In the genomic region with DNA sequence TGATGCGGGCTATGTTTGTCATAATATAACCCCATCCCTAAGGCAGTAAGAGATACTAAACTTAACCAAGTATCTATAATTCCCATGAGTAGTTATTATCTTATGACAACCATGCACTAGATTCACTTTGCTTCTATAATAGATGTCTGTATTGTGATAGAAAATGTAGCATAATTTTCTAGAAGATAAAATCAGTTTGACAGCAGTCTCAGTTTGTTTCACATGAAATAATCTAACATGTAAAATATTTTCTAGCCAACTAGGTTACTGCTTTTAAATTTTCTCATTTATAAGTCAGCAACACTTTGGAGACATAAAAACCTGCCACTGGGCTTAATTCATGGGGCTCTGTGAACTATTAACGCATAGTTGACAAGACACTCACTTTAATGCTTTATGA, we compare ENCODE assay signal across 24 cellular contexts.
DNase-seq lines count a peak whose midpoint lies in the region; ATAC-seq, FAIRE-seq and TF ChIP-seq lines count a peak whose summit lies in the region.
"Had no signal": no experiment of that assay in that cellular context is flagged by ENCODE, and none has a peak within 500 bp of the region (broad histone marks: within the 10 kb centered on the region; RNA-seq: fewer than 3 reads in every experiment).

No MANE protein-coding gene starts in this region.

- H3K4me1 ChIP-seq in SK-N-SH (ENCODE audit: control insufficient read depth in 1 of 2, insufficient read depth in 2 of 2, low read depth in 1 of 2, low read length in 1 of 2) (peaks cover 0 to 4% of the 10 kb centered on the region in 2 experiments; a peak in 2 of 4 replicates), small intestine (ENCODE audit: control insufficient read depth in 2 of 2, insufficient read depth in 1 of 2, low read depth in 1 of 2, low read length in 1 of 2) (no peaks in the 10 kb centered on the region)
- H3K4me1 ChIP-seq: A549; BLaER1 treated with 17β-estradiol and CSF1 and Interleukin-3, amounts not matched to agents 10 nM and 100 nM; Caco-2 had no signal

- CTCF ChIA-PET in SK-N-SH (lab: Yijun Ruan, JAX), result no interaction called here

- no peak overlapping the region for H2AFZ ChIP-seq in SK-N-SH (ENCODE audit: low read depth)
- peak overlapping the region; percentile 52 for H2AFZ ChIP-seq in SU-DHL-6 (ENCODE audit: low read depth, low read length, severe bottlenecking)
- no peak overlapping the region for H2AFZ ChIP-seq in neural cell (ENCODE audit: low read depth, low read length)

- H3K27ac ChIP-seq in SK-N-SH (ENCODE audit: low read depth in 2 of 2, low read length in 1 of 2) (no peak overlapping the region), SU-DHL-6 (ENCODE audit: low read depth, low read length) (no peak overlapping the region), neural cell (ENCODE audit: low read length) (no peak overlapping the region), small intestine (ENCODE audit: low read depth in 1 of 2, low read length in 1 of 2) (no peak overlapping the region)
- H3K27ac ChIP-seq: 22Rv1; A549; BLaER1 treated with 17β-estradiol and CSF1 and Interleukin-3, amounts not matched to agents 10 nM and 100 nM; C4-2B had no signal

- POLR2A ChIA-PET in SK-N-SH (lab: Yijun Ruan, JAX), result no interaction called here

- no peaks in the 10 kb centered on the region for H3K9me2 ChIP-seq in SK-N-SH
- H3K9me2 ChIP-seq in SU-DHL-6 (replicated peaks; ENCODE audit: insufficient read depth, low read length), result no peaks in the 10 kb centered on the region
- no peaks in the 10 kb centered on the region for H3K9me2 ChIP-seq in neural cell (ENCODE audit: insufficient read depth, low read length)

- TF ChIP-seq CTCF in SK-N-SH (IDR thresholded peaks at IDR 0.05), result no peak
- no peak for TF ChIP-seq CTCF in SU-DHL-6 (IDR thresholded peaks at IDR 0.05; ENCODE audit: insufficient read depth, low read length, poor library complexity, severe bottlenecking)
- no peak for TF ChIP-seq CTCF in neural cell (IDR thresholded peaks at IDR 0.05; ENCODE audit: poor library complexity, severe bottlenecking)

- ATAC-seq in SK-N-SH treated with all-trans-retinoic acid at 6 μM for 48 hours, result 0 out of 3 replicates have a peak, but pooled peaks have one; percentile 20
- ATAC-seq: A549; CD8-positive, alpha-beta T cell; GM12878 had no signal

- H3K36me3 ChIP-seq in SK-N-SH (replicated peaks in 1 of 2; ENCODE audit: control insufficient read depth in 1 of 2, insufficient read depth in 2 of 2, low read length in 1 of 2), result no peaks in the 10 kb centered on the region
- no peaks in the 10 kb centered on the region for H3K36me3 ChIP-seq in SU-DHL-6 (ENCODE audit: low read length)
- no peaks in the 10 kb centered on the region for H3K36me3 ChIP-seq in neural cell (ENCODE audit: insufficient read depth, low read length)
- no peaks in the 10 kb centered on the region for H3K36me3 ChIP-seq in small intestine (ENCODE audit: control insufficient read depth in 2 of 2, insufficient read depth in 2 of 2, low read length in 2 of 2)
- H3K36me3 ChIP-seq: BLaER1 treated with 17β-estradiol and CSF1 and Interleukin-3, amounts not matched to agents 10 nM and 100 nM had no signal

- TF ChIP-seq EP300 in SK-N-SH (IDR thresholded peaks at IDR 0.05; ENCODE audit: borderline replicate concordance in 1 of 2, low read depth in 1 of 2, low read length in 1 of 2), result no peak
- peak; percentile 85 for TF ChIP-seq EP300 in neural cell (conservative IDR thresholded peaks at IDR 0.05; ENCODE audit: poor library complexity, severe bottlenecking)

- no peaks in the 10 kb centered on the region for H3K27me3 ChIP-seq in SK-N-SH (ENCODE audit: insufficient read depth)
- no peaks in the 10 kb centered on the region for H3K27me3 ChIP-seq in SU-DHL-6 (ENCODE audit: low read length)
- no peaks in the 10 kb centered on the region for H3K27me3 ChIP-seq in neural cell (ENCODE audit: insufficient read depth, low read depth, low read length)
- H3K27me3 ChIP-seq in small intestine (ENCODE audit: control insufficient read depth in 2 of 2, insufficient read depth in 2 of 2, low read length in 2 of 2), result no peaks in the 10 kb centered on the region
- H3K27me3 ChIP-seq: BLaER1 treated with 17β-estradiol and CSF1 and Interleukin-3, amounts not matched to agents 10 nM and 100 nM had no signal

- FAIRE-seq in small intestine (lab: Jason Lieb, UNC), result no peak
- FAIRE-seq: A549, GM12878, GM12892, GM18507 had no signal

- 85% methylated on average over 2 of the region's 2 CpGs for WGBS in SK-N-SH (ENCODE audit: low lambda C conversion rate)
- 87 to 92% (median 91%) methylated on average over 2 of the region's 2 CpGs for WGBS in small intestine, 3 donors

- H3K9ac ChIP-seq in SK-N-SH (no peak overlapping the region), SU-DHL-6 (ENCODE audit: low read length) (no peak overlapping the region), neural cell (ENCODE audit: low read length) (no peak overlapping the region)
- H3K9ac ChIP-seq: BLaER1 treated with 17β-estradiol and CSF1 and Interleukin-3, amounts not matched to agents 10 nM and 100 nM had no signal

- H3K79me2 ChIP-seq in SK-N-SH (ENCODE audit: insufficient read depth) (no peaks in the 10 kb centered on the region), SU-DHL-6 (ENCODE audit: insufficient read depth, low read length) (no peaks in the 10 kb centered on the region), neural cell (replicated peaks; ENCODE audit: insufficient read depth, low read length) (no peaks in the 10 kb centered on the region)

- DNase-seq in SK-N-SH (no peak), small intestine (no peak), amygdala (lab: John Stamatoyannopoulos, UW) (no peak)
- DNase-seq: AML-193; Caco-2; Calu3; CD4-positive, alpha-beta T cell; CD8-positive, alpha-beta T cell; DMS153; DMS53; DMS79; DND-41; EL; GDM1 had no signal

- H3K4me2 ChIP-seq in SK-N-SH (no peak overlapping the region), SU-DHL-6 (ENCODE audit: low read depth, low read length, poor library complexity, severe bottlenecking) (no peak overlapping the region), neural cell (ENCODE audit: low read length) (no peak overlapping the region)
- H3K4me2 ChIP-seq: A549; BLaER1 treated with 17β-estradiol and CSF1 and Interleukin-3, amounts not matched to agents 10 nM and 100 nM had no signal

- H3K9me3 ChIP-seq in SK-N-SH, result no peaks in the 10 kb centered on the region
- no peaks in the 10 kb centered on the region for H3K9me3 ChIP-seq in SU-DHL-6 (ENCODE audit: insufficient read depth, low read length)
- no peaks in the 10 kb centered on the region for H3K9me3 ChIP-seq in neural cell (ENCODE audit: low read length)
- no peaks in the 10 kb centered on the region for H3K9me3 ChIP-seq in small intestine (ENCODE audit: control insufficient read depth, low read depth)
- H3K9me3 ChIP-seq: A549; BLaER1 treated with 17β-estradiol and CSF1 and Interleukin-3, amounts not matched to agents 10 nM and 100 nM; Caco-2 had no signal

- TF ChIP-seq RAD21 in SK-N-SH (IDR thresholded peaks at IDR 0.05; ENCODE audit: low read length), result no peak
- TF ChIP-seq RAD21 in neural cell (conservative IDR thresholded peaks at IDR 0.05), result no peak

- H4K20me1 ChIP-seq in SK-N-SH (ENCODE audit: insufficient read depth), result no peaks in the 10 kb centered on the region
- H4K20me1 ChIP-seq in SU-DHL-6 (ENCODE audit: low read depth, low read length), result no peaks in the 10 kb centered on the region
- no peaks in the 10 kb centered on the region for H4K20me1 ChIP-seq in neural cell (ENCODE audit: insufficient read depth)
- H4K20me1 ChIP-seq: BLaER1 treated with 17β-estradiol and CSF1 and Interleukin-3, amounts not matched to agents 10 nM and 100 nM had no signal

- H3K4me3 ChIP-seq in SK-N-SH (ENCODE audit: low read depth in 2 of 2, low read length in 1 of 2) (no peak overlapping the region), SU-DHL-6 (ENCODE audit: insufficient read depth, low read length, poor library complexity, severe bottlenecking) (no peak overlapping the region), neural cell (ENCODE audit: low read length) (no peak overlapping the region), small intestine (ENCODE audit: low read depth in 1 of 2, low read length in 2 of 2) (no peak overlapping the region)
- H3K4me3 ChIP-seq: A549; BLaER1 treated with 17β-estradiol and CSF1 and Interleukin-3, amounts not matched to agents 10 nM and 100 nM; GM12878 had no signal

- H3F3A ChIP-seq in SK-N-SH (replicated peaks; ENCODE audit: insufficient read depth), result no peaks in the 10 kb centered on the region
- no peaks in the 10 kb centered on the region for H3F3A ChIP-seq in SU-DHL-6 (ENCODE audit: insufficient read depth)
- H3F3A ChIP-seq in neural cell (ENCODE audit: insufficient read depth, low read length, poor library complexity, severe bottlenecking), result peaks cover 3% of the 10 kb centered on the region

TF ChIP-seq in SK-N-SH, 30 proteins besides CTCF, POLR2A, EP300 and RAD21 (continues in another document):
- TF ChIP-seq, protein P1, sequence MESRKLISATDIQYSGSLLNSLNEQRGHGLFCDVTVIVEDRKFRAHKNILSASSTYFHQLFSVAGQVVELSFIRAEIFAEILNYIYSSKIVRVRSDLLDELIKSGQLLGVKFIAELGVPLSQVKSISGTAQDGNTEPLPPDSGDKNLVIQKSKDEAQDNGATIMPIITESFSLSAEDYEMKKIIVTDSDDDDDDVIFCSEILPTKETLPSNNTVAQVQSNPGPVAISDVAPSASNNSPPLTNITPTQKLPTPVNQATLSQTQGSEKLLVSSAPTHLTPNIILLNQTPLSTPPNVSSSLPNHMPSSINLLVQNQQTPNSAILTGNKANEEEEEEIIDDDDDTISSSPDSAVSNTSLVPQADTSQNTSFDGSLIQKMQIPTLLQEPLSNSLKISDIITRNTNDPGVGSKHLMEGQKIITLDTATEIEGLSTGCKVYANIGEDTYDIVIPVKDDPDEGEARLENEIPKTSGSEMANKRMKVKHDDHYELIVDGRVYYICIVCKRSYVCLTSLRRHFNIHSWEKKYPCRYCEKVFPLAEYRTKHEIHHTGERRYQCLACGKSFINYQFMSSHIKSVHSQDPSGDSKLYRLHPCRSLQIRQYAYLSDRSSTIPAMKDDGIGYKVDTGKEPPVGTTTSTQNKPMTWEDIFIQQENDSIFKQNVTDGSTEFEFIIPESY (IDR thresholded peaks at IDR 0.05; ENCODE audit: borderline replicate concordance, low read depth), result no peak

TF ChIP-seq in neural cell, 6 proteins besides CTCF, POLR2A, EP300 and RAD21 (continues in another document):
- TF ChIP-seq POLR2AphosphoS5 (IDR thresholded peaks at IDR 0.05), result peak; percentile 66
- no peak for TF ChIP-seq EZH2 (IDR thresholded peaks at IDR 0.05; ENCODE audit: borderline replicate concordance, insufficient read depth, low read length, poor library complexity, severe bottlenecking)
